Comparison of ENCODE assay signal across 9 cellular contexts in genomic region chr3:172201990-172202318, GRCh38.
DNase-seq lines count a peak whose midpoint lies in the region; ATAC-seq, FAIRE-seq and TF ChIP-seq lines count a peak whose summit lies in the region.
"Had no signal": no experiment of that assay in that cellular context is flagged by ENCODE, and none has a peak within 500 bp of the region (broad histone marks: within the 10 kb centered on the region; RNA-seq: fewer than 3 reads in every experiment).

No MANE protein-coding gene starts in this region.

- no peaks in the 10 kb centered on the region for H3K27me3 Mint-ChIP-seq in Caco-2 (ENCODE audit: insufficient read depth, unreplicated experiment)
- H3K27me3 Mint-ChIP-seq in activated CD8-positive, alpha-beta T cell treated with anti-CD3 and anti-CD28 coated beads, Interleukin-2, amount 10 ng/mL, durations not matched to agents 7 days and 5 days (ENCODE audit: low read depth) = no peaks in the 10 kb centered on the region

- H3K4me3 ChIP-seq in Caco-2 (ENCODE audit: low read depth, low read length) (no peak overlapping the region), Peyer's patch (no peak overlapping the region), fibroblast of the aortic adventitia (ENCODE audit: low read depth, low read length) (peak overlapping the region; percentile 37), pancreas (no peak overlapping the region)

- peak overlapping the region; percentile 19 for H3K27ac Mint-ChIP-seq in Caco-2 (ENCODE audit: unreplicated experiment)
- no peak overlapping the region for H3K27ac Mint-ChIP-seq in activated CD8-positive, alpha-beta T cell treated with anti-CD3 and anti-CD28 coated beads, Interleukin-2, amount 10 ng/mL, durations not matched to agents 7 days and 5 days
- H3K27ac Mint-ChIP-seq: activated T-cell treated with anti-CD3 and anti-CD28 coated beads, Interleukin-2, amount 50 U/mL, for 72 hours had no signal

- H3K27me3 ChIP-seq in Caco-2 (replicated peaks; ENCODE audit: control insufficient read depth, insufficient read depth, low read length) (no peaks in the 10 kb centered on the region), Peyer's patch (no peaks in the 10 kb centered on the region), pancreas (no peaks in the 10 kb centered on the region)

- H3K36me3 ChIP-seq in Caco-2 (ENCODE audit: control insufficient read depth, insufficient read depth, low read length) (no peaks in the 10 kb centered on the region), Peyer's patch (no peaks in the 10 kb centered on the region), pancreas (no peaks in the 10 kb centered on the region)

- 40 to 47% methylated on average over 3 of the region's 3 CpGs for WGBS in pancreas, 2 donors

- H3K4me1 ChIP-seq in Caco-2 (peaks cover 25% of the 10 kb centered on the region), Peyer's patch (peaks cover 0 to 8% (median 0%) of the 10 kb centered on the region in 4 donors), pancreas (peaks cover 21 to 40% (median 40%) of the 10 kb centered on the region in 3 donors)

- TF ChIP-seq CTCF in Caco-2 (IDR thresholded peaks at IDR 0.05; ENCODE audit: insufficient read depth in 1 of 2, low read depth in 1 of 2, low read length in 1 of 2, severe bottlenecking in 1 of 2, unreplicated experiment in 1 of 2) (no peak), Peyer's patch (IDR thresholded peaks at IDR 0.05) (no peak), fibroblast of the aortic adventitia (IDR thresholded peaks at IDR 0.05; ENCODE audit: insufficient read depth, low read length) (peak; percentile 15), pancreas (IDR thresholded peaks at IDR 0.05) (no peak)

- BruUV-seq in Caco-2 (replicated peaks; lab: Mats Ljungman, UMichigan) = no TSS peak

- TF ChIP-seq POLR2A in Peyer's patch (IDR thresholded peaks at IDR 0.05) = no peak

- no peak overlapping the region for H3K4me3 Mint-ChIP-seq in Caco-2 (ENCODE audit: unreplicated experiment)
- H3K4me3 Mint-ChIP-seq in activated CD8-positive, alpha-beta T cell treated with anti-CD3 and anti-CD28 coated beads, Interleukin-2, amount 10 ng/mL, durations not matched to agents 7 days and 5 days = no peak overlapping the region
- H3K4me3 Mint-ChIP-seq: activated T-cell treated with anti-CD3 and anti-CD28 coated beads, Interleukin-2, amount 50 U/mL, for 72 hours had no signal

- ATAC-seq in pancreas (peak in 3 of 4 donors; percentile 15 to 41 (median 21)), GM21515 (IDR thresholded peaks at IDR 0.05; ENCODE audit: unreplicated experiment) (no peak)
- ATAC-seq in activated CD8-positive, alpha-beta T cell treated with anti-CD3 and anti-CD28 coated beads, Interleukin-2, amount 10 ng/mL, durations not matched to agents 7 days and 5 days = no peak
- ATAC-seq: activated T-cell treated with anti-CD3 and anti-CD28 coated beads, Interleukin-2, amount 50 U/mL, for 72 hours had no signal

- no peaks in the 10 kb centered on the region for H3K9me3 Mint-ChIP-seq in Caco-2 (ENCODE audit: unreplicated experiment)
- peaks cover 13% of the 10 kb centered on the region for H3K9me3 Mint-ChIP-seq in activated CD8-positive, alpha-beta T cell treated with anti-CD3 and anti-CD28 coated beads, Interleukin-2, amount 10 ng/mL, durations not matched to agents 7 days and 5 days (ENCODE audit: insufficient read depth)

- POLR2A ChIA-PET in Caco-2 (lab: Charles Lee) = no interaction called here
- POLR2A ChIA-PET in activated CD8-positive, alpha-beta T cell treated with anti-CD3 and anti-CD28 coated beads, Interleukin-2, amount 10 ng/mL, durations not matched to agents 7 days and 5 days (lab: Charles Lee) = no interaction called here

- peaks cover 22% of the 10 kb centered on the region for H3K36me3 Mint-ChIP-seq in Caco-2 (ENCODE audit: insufficient read depth, unreplicated experiment)
- H3K36me3 Mint-ChIP-seq in activated CD8-positive, alpha-beta T cell treated with anti-CD3 and anti-CD28 coated beads, Interleukin-2, amount 10 ng/mL, durations not matched to agents 7 days and 5 days (ENCODE audit: low read depth) = peaks cover 3% of the 10 kb centered on the region

- FAIRE-seq in pancreas (lab: Jason Lieb, UNC) = no peak

- intact Hi-C loops in Caco-2 (cut with micrococcal nuclease; ENCODE audit: unreplicated experiment) = no loop called here
- intact Hi-C loops in pancreas (cut with DNase I) = no loop called here

- H3K9me3 ChIP-seq in Caco-2 (no peaks in the 10 kb centered on the region), Peyer's patch (no peaks in the 10 kb centered on the region), pancreas (no peaks in the 10 kb centered on the region)

- no peak for DNase-seq in Caco-2
- no peak for DNase-seq in Peyer's patch
- peak; percentile 97 for DNase-seq in fibroblast of the aortic adventitia (ENCODE audit: low read depth)
- DNase-seq in pancreas = no peak
- DNase-seq in T-helper 9 cell = no peak
- no peak for DNase-seq in substantia nigra (lab: John Stamatoyannopoulos, UW)
- no peak for DNase-seq in activated CD8-positive, alpha-beta T cell treated with anti-CD3 and anti-CD28 coated beads, Interleukin-2, amount 10 ng/mL, durations not matched to agents 7 days and 5 days
- DNase-seq: activated T-cell treated with anti-CD3 and anti-CD28 coated beads, Interleukin-2, amount 50 U/mL, for 72 hours had no signal

- CTCF ChIA-PET in Caco-2 (lab: Charles Lee) = no interaction called here
- CTCF ChIA-PET in activated CD8-positive, alpha-beta T cell treated with anti-CD3 and anti-CD28 coated beads, Interleukin-2, amount 10 ng/mL, durations not matched to agents 7 days and 5 days (lab: Charles Lee) = no interaction called here

- H3K27ac ChIP-seq in Peyer's patch (peak overlapping the region in 3 of 4 donors; percentile 32 to 74 (median 36)), pancreas (peak overlapping the region in 3 of 4 donors; percentile 36 to 53 (median 52)), substantia nigra (ENCODE audit: low read depth, low read length, poor library complexity, severe bottlenecking) (no peak overlapping the region)

- peaks cover 21% of the 10 kb centered on the region for H3K4me1 Mint-ChIP-seq in Caco-2 (ENCODE audit: low read depth, unreplicated experiment)
- no peaks in the 10 kb centered on the region for H3K4me1 Mint-ChIP-seq in activated CD8-positive, alpha-beta T cell treated with anti-CD3 and anti-CD28 coated beads, Interleukin-2, amount 10 ng/mL, durations not matched to agents 7 days and 5 days (ENCODE audit: low read depth)

Comparison
In these comparisons a context has a peak if more than half of its experiments do, and no peak if none do; other contexts are left out.
1. ATAC-seq: peak in pancreas (3 of 4); none in GM21515 (single experiment) and activated CD8-positive, alpha-beta T cell treated with anti-CD3 and anti-CD28 coated beads, Interleukin-2, amount 10 ng/mL, durations not matched to agents 7 days and 5 days (single experiment).